24 cellular contexts compared by ENCODE assay signal in the genomic region with DNA sequence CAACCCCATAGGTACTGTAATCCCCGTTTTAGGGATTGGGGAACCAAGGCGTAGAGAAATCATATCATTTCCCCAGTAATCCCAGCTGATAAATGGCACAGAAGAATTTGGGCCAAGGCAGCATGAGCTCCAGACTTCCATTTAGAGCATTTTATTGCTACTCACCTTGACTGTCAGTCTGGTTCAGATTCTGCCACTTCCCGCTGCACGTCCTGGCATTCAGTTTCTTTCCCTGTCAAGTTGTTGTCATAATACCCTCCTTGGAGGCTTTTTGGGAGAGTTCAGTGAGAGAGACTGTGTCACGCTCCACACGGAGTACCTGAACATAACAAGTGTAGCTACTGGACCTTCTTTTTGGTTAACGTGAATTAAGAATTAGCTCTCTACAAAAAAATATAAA. TPM values are rescaled to one million over a fixed set of nuclear protein-coding genes. Genes with fewer than 3 reads are reported as not detected.
A peak's percentile ranks its signal among the peaks of the same experiment; 100 is the strongest.
DNase-seq lines count a peak whose midpoint lies in the region; ATAC-seq and TF ChIP-seq lines count a peak whose summit lies in the region.
"Had no signal": no experiment of that assay in that cellular context is flagged by ENCODE, and none has a peak within 500 bp of the region (broad histone marks: within the 10 kb centered on the region; RNA-seq: fewer than 3 reads in every experiment).

No MANE protein-coding gene starts in this region.

- no peaks in the 10 kb centered on the region for H3K4me1 Mint-ChIP-seq in activated naive CD4-positive, alpha-beta T cell treated with anti-CD3 and anti-CD28 coated beads, Interleukin-2, amount 50 U/mL, for 24 hours
- no peaks in the 10 kb centered on the region for H3K4me1 Mint-ChIP-seq in activated naive CD4-positive, alpha-beta T cell treated with anti-CD3 and anti-CD28 coated beads, Interleukin-2, amount 10 ng/mL, durations not matched to agents 7 days and 5 days
- H3K4me1 Mint-ChIP-seq in natural killer cell, result peaks cover 34 to 43% of the 10 kb centered on the region in 2 donors
- H3K4me1 Mint-ChIP-seq in natural killer cell treated with Interleukin-12 subunit alpha and Interleukin-12 subunit beta and Interleukin-15 and Interleukin-18, amount 100 ng/mL, for 72 hours (ENCODE audit: low read depth in 2 of 2), result peaks cover 15 to 27% of the 10 kb centered on the region in 2 donors
- H3K4me1 Mint-ChIP-seq: CD14-positive monocyte had no signal

- H3K4me3 Mint-ChIP-seq in activated naive CD4-positive, alpha-beta T cell treated with anti-CD3 and anti-CD28 coated beads, Interleukin-2, amount 50 U/mL, for 24 hours, result no peak overlapping the region
- no peak overlapping the region for H3K4me3 Mint-ChIP-seq in activated naive CD4-positive, alpha-beta T cell treated with anti-CD3 and anti-CD28 coated beads, Interleukin-2, amount 10 ng/mL, durations not matched to agents 7 days and 5 days
- no peak overlapping the region for H3K4me3 Mint-ChIP-seq in natural killer cell
- H3K4me3 Mint-ChIP-seq in natural killer cell treated with Interleukin-12 subunit alpha and Interleukin-12 subunit beta and Interleukin-15 and Interleukin-18, amount 100 ng/mL, for 72 hours, result no peak overlapping the region
- H3K4me3 Mint-ChIP-seq: CD14-positive monocyte; CD4-positive, alpha-beta T cell; CD8-positive, alpha-beta memory T cell; HFFc6 had no signal

- peaks cover 16% of the 10 kb centered on the region for H3K36me3 Mint-ChIP-seq in activated naive CD4-positive, alpha-beta T cell treated with anti-CD3 and anti-CD28 coated beads, Interleukin-2, amount 50 U/mL, for 24 hours
- peaks cover 79% of the 10 kb centered on the region for H3K36me3 Mint-ChIP-seq in activated naive CD4-positive, alpha-beta T cell treated with anti-CD3 and anti-CD28 coated beads, Interleukin-2, amount 10 ng/mL, durations not matched to agents 7 days and 5 days
- peaks cover 13% of the 10 kb centered on the region for H3K36me3 Mint-ChIP-seq in natural killer cell
- H3K36me3 Mint-ChIP-seq in natural killer cell treated with Interleukin-12 subunit alpha and Interleukin-12 subunit beta and Interleukin-15 and Interleukin-18, amount 100 ng/mL, for 72 hours, result peaks cover 26% of the 10 kb centered on the region

- ATAC-seq in natural killer cell, result no peak
- no peak for ATAC-seq in natural killer cell treated with Interleukin-12 subunit alpha and Interleukin-12 subunit beta and Interleukin-15 and Interleukin-18, amount 100 ng/mL, for 72 hours
- no peak for ATAC-seq in GM21723 (IDR thresholded peaks at IDR 0.05; ENCODE audit: unreplicated experiment)
- ATAC-seq: GM12878 had no signal

- intact Hi-C loops in natural killer cell (cut with micrococcal nuclease), result no loop called here
- intact Hi-C loops in sigmoid colon (cut with DNase I), result no loop called here
- intact Hi-C loops in stomach (cut with DNase I; ENCODE audit: low total_unique reads), result no loop called here
- intact Hi-C loops in breast epithelium (cut with DNase I; ENCODE audit: low total_unique reads), result no loop called here

- no peaks in the 10 kb centered on the region for H3K27me3 ChIP-seq in sigmoid colon
- H3K27me3 ChIP-seq in stomach, result no peaks in the 10 kb centered on the region
- H3K27me3 ChIP-seq in breast epithelium, result no peaks in the 10 kb centered on the region
- H3K27me3 ChIP-seq: BE2C; BLaER1 treated with 17β-estradiol and CSF1 and Interleukin-3, amounts not matched to agents 10 nM and 100 nM had no signal

- peaks cover 0 to 10% (median 4%) of the 10 kb centered on the region in 4 donors for H3K4me1 ChIP-seq in sigmoid colon
- H3K4me1 ChIP-seq in stomach, result peaks cover 9 to 35% (median 18%) of the 10 kb centered on the region in 4 donors
- no peaks in the 10 kb centered on the region for H3K4me1 ChIP-seq in breast epithelium
- H3K4me1 ChIP-seq: BE2C, HAP-1 had no signal

- no peak for DNase-seq in activated naive CD4-positive, alpha-beta T cell treated with anti-CD3 and anti-CD28 coated beads, Interleukin-2, amount 10 ng/mL, durations not matched to agents 7 days and 5 days
- DNase-seq in natural killer cell, result no peak
- DNase-seq in natural killer cell treated with Interleukin-12 subunit alpha and Interleukin-12 subunit beta and Interleukin-15 and Interleukin-18, amount 100 ng/mL, for 72 hours (ENCODE audit: low spot score), result no peak
- DNase-seq in sigmoid colon, result peak; percentile 18
- DNase-seq in stomach, result peak; percentile 3
- no peak for DNase-seq in breast epithelium (ENCODE audit: low spot score in 2 of 2)
- DNase-seq: ACHN; AML-193; BE2C; CD4-positive, alpha-beta T cell; CD8-positive, alpha-beta memory T cell; DMS 273 treated with DMSO at 0.1 percent for 48 hours; DMS79; EL; GDM1; GOT3; HFFc6 had no signal

- no peaks in the 10 kb centered on the region for H3K9me3 Mint-ChIP-seq in activated naive CD4-positive, alpha-beta T cell treated with anti-CD3 and anti-CD28 coated beads, Interleukin-2, amount 50 U/mL, for 24 hours
- H3K9me3 Mint-ChIP-seq in activated naive CD4-positive, alpha-beta T cell treated with anti-CD3 and anti-CD28 coated beads, Interleukin-2, amount 10 ng/mL, durations not matched to agents 7 days and 5 days, result no peaks in the 10 kb centered on the region
- no peaks in the 10 kb centered on the region for H3K9me3 Mint-ChIP-seq in natural killer cell
- H3K9me3 Mint-ChIP-seq in natural killer cell treated with Interleukin-12 subunit alpha and Interleukin-12 subunit beta and Interleukin-15 and Interleukin-18, amount 100 ng/mL, for 72 hours, result no peaks in the 10 kb centered on the region
- H3K9me3 Mint-ChIP-seq: CD14-positive monocyte; CD4-positive, alpha-beta T cell; CD8-positive, alpha-beta memory T cell; HFFc6 had no signal

- no peak overlapping the region for H3K4me3 ChIP-seq in sigmoid colon
- H3K4me3 ChIP-seq in stomach, result no peak overlapping the region
- no peak overlapping the region for H3K4me3 ChIP-seq in breast epithelium
- H3K4me3 ChIP-seq: BLaER1 treated with 17β-estradiol and CSF1 and Interleukin-3, amounts not matched to agents 10 nM and 100 nM; GM12878; HAP-1 had no signal

- H3K9me3 ChIP-seq in sigmoid colon (no peaks in the 10 kb centered on the region), stomach (no peaks in the 10 kb centered on the region), breast epithelium (no peaks in the 10 kb centered on the region)
- H3K9me3 ChIP-seq: BE2C; BLaER1 treated with 17β-estradiol and CSF1 and Interleukin-3, amounts not matched to agents 10 nM and 100 nM; HAP-1 had no signal

- H3K36me3 ChIP-seq in sigmoid colon (peaks cover 0 to 71% (median 21%) of the 10 kb centered on the region in 4 donors), stomach (peaks cover 32 to 89% (median 84%) of the 10 kb centered on the region in 4 donors), breast epithelium (peaks cover 5% of the 10 kb centered on the region)
- H3K36me3 ChIP-seq: BE2C had no signal

- no peak for TF ChIP-seq POLR2A in sigmoid colon (IDR thresholded peaks at IDR 0.05)
- TF ChIP-seq POLR2A in stomach (IDR thresholded peaks at IDR 0.05), result no peak
- TF ChIP-seq POLR2A in breast epithelium (IDR thresholded peaks at IDR 0.05), result no peak

- H3K27ac ChIP-seq in sigmoid colon (no peak overlapping the region), stomach (no peak overlapping the region), breast epithelium (no peak overlapping the region)
- H3K27ac ChIP-seq: 22Rv1; BLaER1 treated with 17β-estradiol and CSF1 and Interleukin-3, amounts not matched to agents 10 nM and 100 nM had no signal

- CTCF ChIA-PET in activated naive CD4-positive, alpha-beta T cell treated with anti-CD3 and anti-CD28 coated beads, Interleukin-2, amount 10 ng/mL, durations not matched to agents 7 days and 5 days (lab: Charles Lee), result no interaction called here

- TF ChIP-seq CTCF in natural killer cell (IDR thresholded peaks at IDR 0.05), result no peak
- no peak for TF ChIP-seq CTCF in sigmoid colon (IDR thresholded peaks at IDR 0.05)
- no peak for TF ChIP-seq CTCF in stomach (IDR thresholded peaks at IDR 0.05)
- no peak for TF ChIP-seq CTCF in breast epithelium (IDR thresholded peaks at IDR 0.05)

- peak overlapping the region; percentile 35 for H3K27ac Mint-ChIP-seq in activated naive CD4-positive, alpha-beta T cell treated with anti-CD3 and anti-CD28 coated beads, Interleukin-2, amount 50 U/mL, for 24 hours
- H3K27ac Mint-ChIP-seq in activated naive CD4-positive, alpha-beta T cell treated with anti-CD3 and anti-CD28 coated beads, Interleukin-2, amount 10 ng/mL, durations not matched to agents 7 days and 5 days, result no peak overlapping the region
- H3K27ac Mint-ChIP-seq in natural killer cell, result peak overlapping the region; percentile 57 to 71
- H3K27ac Mint-ChIP-seq in natural killer cell treated with Interleukin-12 subunit alpha and Interleukin-12 subunit beta and Interleukin-15 and Interleukin-18, amount 100 ng/mL, for 72 hours, result peak overlapping the region in 1 of 2 donors; percentile 73
- H3K27ac Mint-ChIP-seq: HFFc6 had no signal

- 86 to 90% methylated on average over 7 of the region's 7 CpGs for WGBS in sigmoid colon, 2 donors
- WGBS in stomach, 5 donors, result 77 to 89% (median 84%) methylated on average over 7 of the region's 7 CpGs

- H3K27me3 Mint-ChIP-seq in activated naive CD4-positive, alpha-beta T cell treated with anti-CD3 and anti-CD28 coated beads, Interleukin-2, amount 50 U/mL, for 24 hours, result no peaks in the 10 kb centered on the region
- no peaks in the 10 kb centered on the region for H3K27me3 Mint-ChIP-seq in activated naive CD4-positive, alpha-beta T cell treated with anti-CD3 and anti-CD28 coated beads, Interleukin-2, amount 10 ng/mL, durations not matched to agents 7 days and 5 days
- H3K27me3 Mint-ChIP-seq in natural killer cell (ENCODE audit: low read depth in 2 of 2), result no peaks in the 10 kb centered on the region
- H3K27me3 Mint-ChIP-seq in natural killer cell treated with Interleukin-12 subunit alpha and Interleukin-12 subunit beta and Interleukin-15 and Interleukin-18, amount 100 ng/mL, for 72 hours, result no peaks in the 10 kb centered on the region
- H3K27me3 Mint-ChIP-seq: CD4-positive, alpha-beta T cell; CD8-positive, alpha-beta memory T cell had no signal

- no peak for TF ChIP-seq EP300 in sigmoid colon (IDR thresholded peaks at IDR 0.05)
- no peak for TF ChIP-seq EP300 in stomach (IDR thresholded peaks at IDR 0.05)

RNA-seq across cellular contexts. Expression of a gene that starts 7.5 kb away (rescaled TPM):
- total RNA-seq in natural killer cell, result under 1 TPM in 1 of 3 donors, not detected in 2; 0.25 TPM
- total RNA-seq in natural killer cell treated with Interleukin-12 subunit alpha and Interleukin-12 subunit beta and Interleukin-15 and Interleukin-18, amount 100 ng/mL, for 72 hours, result under 1 TPM in 1 of 2 donors, not detected in 1; 0.39 TPM
- 1 to 10 TPM in 1 of 4 donors, under 1 TPM in 1, not detected in 2; 0.82 to 2.2 TPM for total RNA-seq in sigmoid colon
- polyA plus RNA-seq in sigmoid colon, result under 1 TPM in 1 of 3 donors, not detected in 2; 0.19 TPM
- 1 to 10 TPM in 1 of 5 donors, under 1 TPM in 1, not detected in 3; 0.37 to 2.3 TPM for total RNA-seq in stomach
- under 1 TPM in 2 of 3 donors, not detected in 1; 0.08 to 0.25 TPM for polyA plus RNA-seq in stomach
- total RNA-seq in breast epithelium, result under 1 TPM in 2 of 3 donors, not detected in 1; 0.15 to 0.64 TPM
- total RNA-seq: CD4-positive, alpha-beta T cell; CD8-positive, alpha-beta memory T cell; GM12878; HFFc6 had no signal
- polyA plus RNA-seq: CD14-positive monocyte; CD8-positive, alpha-beta memory T cell; GM12878 had no signal

Comparison
In these comparisons a context has a peak if more than half of its experiments do, and no peak if none do; other contexts are left out.
1. DNase-seq: peak in sigmoid colon (single experiment) and stomach (single experiment); none in activated naive CD4-positive, alpha-beta T cell treated with anti-CD3 and anti-CD28 coated beads, Interleukin-2, amount 10 ng/mL, durations not matched to agents 7 days and 5 days (single experiment), natural killer cell (single experiment), natural killer cell treated with Interleukin-12 subunit alpha and Interleukin-12 subunit beta and Interleukin-15 and Interleukin-18, amount 100 ng/mL, for 72 hours (single experiment) and breast epithelium (0 of 2).